9 cellular contexts compared by ENCODE assay signal in the genomic region with DNA sequence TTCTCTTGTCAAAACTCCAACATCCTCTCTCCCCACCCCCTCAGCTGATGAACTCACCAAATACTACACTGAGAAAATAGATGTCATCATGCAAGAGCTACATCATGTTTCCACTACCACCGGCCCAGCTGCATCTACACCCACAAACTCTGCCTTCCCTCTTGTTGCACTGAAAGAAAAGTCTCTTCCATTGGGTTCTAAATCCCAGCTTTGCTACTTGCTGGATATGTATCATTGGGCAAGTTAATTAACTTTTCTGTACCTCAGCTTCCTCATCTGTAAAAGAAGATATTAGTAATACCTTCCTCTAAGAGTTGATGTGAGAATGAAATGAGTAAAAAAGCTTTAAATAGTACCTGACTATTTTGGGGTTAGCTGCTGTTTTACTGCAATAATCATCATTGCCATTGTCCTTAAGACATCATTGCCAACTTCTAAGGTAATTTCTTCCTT.
DNase-seq lines count a peak whose midpoint lies in the region; ATAC-seq and TF ChIP-seq lines count a peak whose summit lies in the region.
"Had no signal": no experiment of that assay in that cellular context is flagged by ENCODE, and none has a peak within 500 bp of the region (broad histone marks: within the 10 kb centered on the region; RNA-seq: fewer than 3 reads in every experiment).

No MANE protein-coding gene starts in this region.

- no peaks in the 10 kb centered on the region for H3K9me3 ChIP-seq in ovary

- WGBS in ovary, 3 donors, result 88 to 96% (median 95%) methylated on average over 1 of the region's 1 CpG

- intact Hi-C loops in ovary (cut with DNase I), result no loop called here

- H3K4me3 ChIP-seq in ovary, result no peak overlapping the region
- H3K4me3 ChIP-seq: neural progenitor cell had no signal

- no peak for TF ChIP-seq POLR2A in ovary (IDR thresholded peaks at IDR 0.05)

- H3K27ac ChIP-seq in ovary, result no peak overlapping the region
- H3K27ac ChIP-seq: neural progenitor cell had no signal

- no peaks in the 10 kb centered on the region for H3K36me3 ChIP-seq in ovary
- H3K36me3 ChIP-seq: neural progenitor cell had no signal

- peak; percentile 64 for DNase-seq in stimulated activated CD4-positive, alpha-beta T cell treated with anti-CD3 and anti-CD28 coated beads, Interleukin-15, amount 100 ng/mL, for 24 hours
- DNase-seq in ovary (no peak), anterior cingulate cortex (lab: John Stamatoyannopoulos, UW) (no peak), COR-L47 (lab: John Stamatoyannopoulos, UW) (no peak)
- DNase-seq in activated CD8-positive, alpha-beta memory T cell treated with anti-CD3 and anti-CD28 coated beads, Interleukin-2, amount 50 U/mL, for 48 hours, result no peak

- no peaks in the 10 kb centered on the region for H3K27me3 ChIP-seq in ovary
- H3K27me3 ChIP-seq: neural progenitor cell had no signal

- ATAC-seq in GM18870 (IDR thresholded peaks at IDR 0.05; ENCODE audit: unreplicated experiment) (peak; percentile 84), GM21717 (IDR thresholded peaks at IDR 0.05; ENCODE audit: unreplicated experiment) (peak; percentile 68), HG03521 (IDR thresholded peaks at IDR 0.05; ENCODE audit: unreplicated experiment) (peak; percentile 77)

- H3K4me1 ChIP-seq in ovary (ENCODE audit: insufficient read depth), result peaks cover 3% of the 10 kb centered on the region
- H3K4me1 ChIP-seq: neural progenitor cell had no signal

- TF ChIP-seq CTCF in ovary (IDR thresholded peaks at IDR 0.05), result no peak

- no peak for TF ChIP-seq EP300 in ovary (IDR thresholded peaks at IDR 0.05)
